25 cellular contexts compared by ENCODE assay signal in the genomic region with DNA sequence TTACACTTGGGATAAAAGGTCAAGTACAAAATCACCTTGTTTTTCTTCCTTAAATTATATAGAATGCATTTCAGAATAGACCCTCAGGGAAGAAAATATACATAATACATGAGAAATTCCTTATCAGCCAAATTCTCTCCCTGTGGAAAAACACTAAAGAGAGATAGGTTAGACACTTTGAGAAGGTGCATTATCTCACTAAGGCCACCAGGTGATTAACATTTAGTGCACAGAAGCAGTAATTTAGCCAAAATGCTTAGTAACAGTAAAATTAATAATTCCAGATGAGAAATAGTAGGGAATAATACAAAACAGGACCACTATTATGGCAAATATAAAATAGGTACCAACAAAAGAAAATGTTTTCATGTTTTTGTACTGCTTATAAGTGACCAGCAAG.
DNase-seq lines count a peak whose midpoint lies in the region; ATAC-seq and TF ChIP-seq lines count a peak whose summit lies in the region.
"Had no signal": no experiment of that assay in that cellular context is flagged by ENCODE, and none has a peak within 500 bp of the region (broad histone marks: within the 10 kb centered on the region; RNA-seq: fewer than 3 reads in every experiment).

No MANE protein-coding gene starts in this region.

- H4K20me1 ChIP-seq in Loucy (ENCODE audit: insufficient read depth, low read length, poor library complexity, severe bottlenecking) = no peaks in the 10 kb centered on the region

- DNase-seq in NCI-H2227 (lab: John Stamatoyannopoulos, UW; ENCODE audit: unreplicated experiment) (peak; percentile 18), NCI-H2227 treated with DMSO at 0.1 percent for 48 hours (lab: John Stamatoyannopoulos, UW) (no peak), fibroblast of pulmonary artery (ENCODE audit: low read depth) (no peak), testis (no peak), amniotic stem cell (lab: John Stamatoyannopoulos, UW) (no peak)
- DNase-seq: activated B cell treated with CpG ODN at 0.5 μM for 24 hours; activated CD4-positive, alpha-beta T cell treated with anti-CD3 and anti-CD28 coated beads, Interleukin-2, amount 50 U/mL, for 4 hours; activated naive CD8-positive, alpha-beta T cell treated with anti-CD3 and anti-CD28 coated beads for 36 hours; DMS79 treated with DMSO at 0.1 percent for 48 hours; H7; islet precursor cell; Karpas-422; mucosa of descending colon; NCI-H1694 treated with DMSO at 0.1 percent for 48 hours; NCI-H774; Right ventricle myocardium superior; stimulated activated CD4-positive, alpha-beta T cell treated with anti-CD3 and anti-CD28 coated beads, Interleukin-15, amount 100 ng/mL, for 24 hours; T-helper 9 cell; tibial artery had no signal

- no peaks in the 10 kb centered on the region for H3K9me3 ChIP-seq in Loucy (ENCODE audit: insufficient read depth, low read depth, low read length)
- no peaks in the 10 kb centered on the region for H3K9me3 ChIP-seq in testis
- H3K9me3 ChIP-seq: mucosa of descending colon, tibial artery had no signal

- H3K36me3 ChIP-seq in Loucy (ENCODE audit: insufficient read depth, low read length) (peaks cover 72% of the 10 kb centered on the region; the same call in 1 of the 2 replicates), testis (ENCODE audit: low read depth, missing control alignments) (no peaks in the 10 kb centered on the region)

- no peaks in the 10 kb centered on the region for H3K9me2 ChIP-seq in Loucy (replicated peaks; ENCODE audit: low read depth, low read length)

- no peak overlapping the region for H3K9ac ChIP-seq in Loucy (ENCODE audit: low read depth, low read length, poor library complexity, severe bottlenecking)
- H3K9ac ChIP-seq: neural progenitor cell had no signal

- H3K4me2 ChIP-seq in Loucy (ENCODE audit: low read depth, low read length, poor library complexity, severe bottlenecking) = no peak overlapping the region
- H3K4me2 ChIP-seq: neural progenitor cell had no signal

- TF ChIP-seq CTCF in Loucy (conservative IDR thresholded peaks at IDR 0.05; ENCODE audit: low read length) (peak; percentile 25; the same call in 1 of the 2 replicates), fibroblast of pulmonary artery (IDR thresholded peaks at IDR 0.05; ENCODE audit: low read length, missing control alignments) (peak; percentile 20), testis (IDR thresholded peaks at IDR 0.05) (peak in 2 of 3 experiments; percentile 14 to 22)

- H3K4me1 ChIP-seq in Loucy (ENCODE audit: insufficient read depth, low read length, poor library complexity, severe bottlenecking) = no peaks in the 10 kb centered on the region
- no peaks in the 10 kb centered on the region for H3K4me1 ChIP-seq in testis
- H3K4me1 ChIP-seq: neural progenitor cell, tibial artery had no signal

- intact Hi-C loops in testis (cut with DNase I; ENCODE audit: low total_unique reads) = no loop called here

- H3K27me3 ChIP-seq in Loucy (ENCODE audit: insufficient read depth, low read length, poor library complexity, severe bottlenecking) = no peaks in the 10 kb centered on the region
- no peaks in the 10 kb centered on the region for H3K27me3 ChIP-seq in testis
- H3K27me3 ChIP-seq: neural progenitor cell, tibial artery had no signal

- H3K4me3 ChIP-seq in Loucy (ENCODE audit: low read length, poor library complexity, severe bottlenecking) (no peak overlapping the region), fibroblast of pulmonary artery (replicated peaks; ENCODE audit: low read depth, low read length) (no peak overlapping the region), testis (no peak overlapping the region)
- H3K4me3 ChIP-seq: mucosa of descending colon, neural progenitor cell, tibial artery had no signal

- no peak overlapping the region for H3K27ac ChIP-seq in testis
- H3K27ac ChIP-seq: 22Rv1, neural progenitor cell, tibial artery had no signal

- ATAC-seq in GM18909 (IDR thresholded peaks at IDR 0.05; ENCODE audit: poor library complexity, unreplicated experiment) (no peak), HG03175 (IDR thresholded peaks at IDR 0.05; ENCODE audit: unreplicated experiment) (no peak)
- ATAC-seq: mucosa of descending colon, sciatic nerve had no signal

- H3F3A ChIP-seq in Loucy (ENCODE audit: low read depth) = no peaks in the 10 kb centered on the region

- no peak for TF ChIP-seq POLR2A in testis (IDR thresholded peaks at IDR 0.05)

- H2AFZ ChIP-seq in Loucy (ENCODE audit: low read length) = no peak overlapping the region
- H2AFZ ChIP-seq: neural progenitor cell had no signal

- no peaks in the 10 kb centered on the region for H3K79me2 ChIP-seq in Loucy (ENCODE audit: insufficient read depth, low read length)
